Comparison of ENCODE assay signal across 17 cellular contexts in genomic region chr13:35179920-35180663, GRCh38.
DNase-seq lines count a peak whose midpoint lies in the region; ATAC-seq and TF ChIP-seq lines count a peak whose summit lies in the region.
"Had no signal": no experiment of that assay in that cellular context is flagged by ENCODE, and none has a peak within 500 bp of the region (broad histone marks: within the 10 kb centered on the region; RNA-seq: fewer than 3 reads in every experiment).

No MANE protein-coding gene starts in this region.

- peaks cover 6% of the 10 kb centered on the region for H3K9me3 Mint-ChIP-seq in mesothelial cell of epicardium
- H3K9me3 Mint-ChIP-seq: CD8-positive, alpha-beta T cell; HFFc6 had no signal

- no peak overlapping the region for H2AFZ ChIP-seq in SK-N-SH (ENCODE audit: low read depth)

- peaks cover 10% of the 10 kb centered on the region for H3K4me1 Mint-ChIP-seq in mesothelial cell of epicardium
- H3K4me1 Mint-ChIP-seq: CD14-positive monocyte had no signal

- WGBS in SK-N-SH (ENCODE audit: low lambda C conversion rate): 46% methylated on average over 3 of the region's 3 CpGs
- WGBS in right cardiac atrium: 37% methylated on average over 3 of the region's 3 CpGs
- 61 to 70% methylated on average over 3 of the region's 3 CpGs for WGBS in esophagus squamous epithelium, 2 donors

- H3K36me3 Mint-ChIP-seq in mesothelial cell of epicardium: peaks cover 22% of the 10 kb centered on the region
- H3K36me3 Mint-ChIP-seq: CD14-positive monocyte had no signal

- H3K4me1 ChIP-seq in SK-N-SH (ENCODE audit: control insufficient read depth in 1 of 2, insufficient read depth in 2 of 2, low read depth in 1 of 2, low read length in 1 of 2) (peaks cover 0 to 10% of the 10 kb centered on the region in 2 experiments; a peak in 2 of 4 replicates), right cardiac atrium (ENCODE audit: control insufficient read depth, insufficient read depth, low read length) (no peaks in the 10 kb centered on the region), esophagus squamous epithelium (no peaks in the 10 kb centered on the region)
- H3K4me1 ChIP-seq: HAP-1 had no signal

- H3K36me3 ChIP-seq in SK-N-SH (replicated peaks in 1 of 2; ENCODE audit: control insufficient read depth in 1 of 2, insufficient read depth in 2 of 2, low read length in 1 of 2) (peaks cover 10 to 16% of the 10 kb centered on the region in 2 experiments), esophagus squamous epithelium (no peaks in the 10 kb centered on the region)
- H3K36me3 ChIP-seq: HAP-1 had no signal

- H3F3A ChIP-seq in SK-N-SH (replicated peaks; ENCODE audit: insufficient read depth): no peaks in the 10 kb centered on the region

- TF ChIP-seq EP300 in SK-N-SH (IDR thresholded peaks at IDR 0.05; ENCODE audit: borderline replicate concordance in 1 of 2, low read depth in 1 of 2, low read length in 1 of 2): no peak

- no peaks in the 10 kb centered on the region for H3K27me3 ChIP-seq in SK-N-SH (ENCODE audit: insufficient read depth)
- H3K27me3 ChIP-seq in right cardiac atrium (ENCODE audit: control insufficient read depth, insufficient read depth): no peaks in the 10 kb centered on the region
- no peaks in the 10 kb centered on the region for H3K27me3 ChIP-seq in esophagus squamous epithelium

- no peak overlapping the region for H3K4me3 Mint-ChIP-seq in mesothelial cell of epicardium
- H3K4me3 Mint-ChIP-seq: CD14-positive monocyte; CD8-positive, alpha-beta T cell; HFFc6 had no signal

- H3K27me3 Mint-ChIP-seq in mesothelial cell of epicardium (ENCODE audit: low read depth): no peaks in the 10 kb centered on the region

- TF ChIP-seq CTCF in SK-N-SH (IDR thresholded peaks at IDR 0.05) (no peak), mesothelial cell of epicardium (IDR thresholded peaks at IDR 0.05; ENCODE audit: unreplicated experiment) (no peak), esophagus squamous epithelium (IDR thresholded peaks at IDR 0.05) (no peak)

- intact Hi-C loops in left ventricle myocardium superior (cut with micrococcal nuclease): no loop called here
- intact Hi-C loops in right cardiac atrium (cut with DNase I): no loop called here
- intact Hi-C loops in esophagus squamous epithelium (cut with DNase I): no loop called here

- no peaks in the 10 kb centered on the region for H3K9me2 ChIP-seq in SK-N-SH

- no peak overlapping the region for H3K4me2 ChIP-seq in SK-N-SH

- CTCF ChIA-PET in SK-N-SH (lab: Yijun Ruan, JAX): interaction anchor here (0.8 to 1.2 kb wide), 2 partner anchors 15 to 541 kb away, joined by 3 to 4 read pairs; no protein-coding TSS in a partner anchor
- CTCF ChIA-PET in HEK293T (lab: Yijun Ruan, JAX): no interaction called here

- H3K9me3 ChIP-seq in SK-N-SH (no peaks in the 10 kb centered on the region), right cardiac atrium (ENCODE audit: control insufficient read depth, low read length) (no peaks in the 10 kb centered on the region), esophagus squamous epithelium (no peaks in the 10 kb centered on the region)
- H3K9me3 ChIP-seq: HAP-1 had no signal

- H3K27ac ChIP-seq in SK-N-SH (ENCODE audit: low read depth in 2 of 2, low read length in 1 of 2) (peak overlapping the region in 1 of 2 experiments; percentile 73; a peak in 2 of 4 replicates), right cardiac atrium (ENCODE audit: low read length) (no peak overlapping the region), esophagus squamous epithelium (no peak overlapping the region)
- H3K27ac ChIP-seq: 22Rv1, HL-60 had no signal

- peak overlapping the region; percentile 8 for H3K27ac Mint-ChIP-seq in mesothelial cell of epicardium
- H3K27ac Mint-ChIP-seq: CD14-positive monocyte; CD8-positive, alpha-beta T cell had no signal

- TF ChIP-seq RAD21 in SK-N-SH (IDR thresholded peaks at IDR 0.05; ENCODE audit: low read length): no peak

- POLR2A ChIA-PET in SK-N-SH (lab: Yijun Ruan, JAX) (no interaction called here), HEK293T (lab: Yijun Ruan, JAX) (no interaction called here)

- no peak overlapping the region for H3K4me3 ChIP-seq in SK-N-SH (ENCODE audit: low read depth in 2 of 2, low read length in 1 of 2)
- no peak overlapping the region for H3K4me3 ChIP-seq in right cardiac atrium (ENCODE audit: low read length)
- no peak overlapping the region for H3K4me3 ChIP-seq in esophagus squamous epithelium
- H3K4me3 ChIP-seq: HAP-1 had no signal

- H3K79me2 ChIP-seq in SK-N-SH (ENCODE audit: insufficient read depth): no peaks in the 10 kb centered on the region

- no peak for DNase-seq in SK-N-SH
- no peak for DNase-seq in left ventricle myocardium superior
- DNase-seq in right cardiac atrium: no peak
- DNase-seq in mesothelial cell of epicardium (ENCODE audit: low spot score in 2 of 2, unreplicated experiment in 2 of 2): no peak
- DNase-seq in esophagus squamous epithelium (lab: John Stamatoyannopoulos, UW): no peak
- DNase-seq in HEK293T (ENCODE audit: extremely low spot score): no peak
- DNase-seq: CD8-positive, alpha-beta T cell; COR-L47; DMS153; DMS79 treated with DMSO at 0.1 percent for 48 hours had no signal

- ATAC-seq in SK-N-SH treated with all-trans-retinoic acid at 6 μM for 48 hours (peak; percentile 34), left ventricle myocardium superior (peak; percentile 61), right cardiac atrium (no peak), HG03280 (IDR thresholded peaks at IDR 0.05; ENCODE audit: unreplicated experiment) (no peak)
- ATAC-seq: CD8-positive, alpha-beta T cell had no signal

- H3K9ac ChIP-seq in SK-N-SH: no peak overlapping the region

- H4K20me1 ChIP-seq in SK-N-SH (ENCODE audit: insufficient read depth): no peaks in the 10 kb centered on the region

- TF ChIP-seq POLR2A in esophagus squamous epithelium (IDR thresholded peaks at IDR 0.05): no peak

TF ChIP-seq in SK-N-SH treated with all-trans-retinoic acid at 6 μM for 48 hours, 23 proteins besides CTCF, POLR2A, EP300 and RAD21 (continues in another document):
- TF ChIP-seq PATZ1 (CRISPR knock-in tag; IDR thresholded peaks at IDR 0.05; ENCODE audit: borderline replicate concordance): no peak
- TF ChIP-seq RARB (CRISPR knock-in tag; IDR thresholded peaks at IDR 0.05): no peak
- no peak for TF ChIP-seq ZFP3 (CRISPR knock-in tag; IDR thresholded peaks at IDR 0.05)
- TF ChIP-seq ZNF8 (CRISPR knock-in tag; IDR thresholded peaks at IDR 0.05): no peak
- peak; percentile 74 for TF ChIP-seq ISL1 (CRISPR knock-in tag; IDR thresholded peaks at IDR 0.05)

TF ChIP-seq in SK-N-SH, 30 proteins besides CTCF, POLR2A, EP300 and RAD21:
- TF ChIP-seq SIN3A (IDR thresholded peaks at IDR 0.05; ENCODE audit: borderline replicate concordance, low read depth, low read length) (no peak), USF2 (IDR thresholded peaks at IDR 0.05; ENCODE audit: borderline replicate concordance, low read depth, low read length) (no peak), TAF1 (IDR thresholded peaks at IDR 0.05; ENCODE audit: borderline replicate concordance, low read depth, low read length) (no peak), FOXM1 (IDR thresholded peaks at IDR 0.05; ENCODE audit: low read depth) (no peak)

TF ChIP-seq in HEK293T, 16 proteins besides CTCF, POLR2A, EP300 and RAD21:
- TF ChIP-seq BHLHE40 (IDR thresholded peaks at IDR 0.05; ENCODE audit: borderline replicate concordance) (no peak), SP1 (IDR thresholded peaks at IDR 0.05) (no peak), FOXM1 (IDR thresholded peaks at IDR 0.05; ENCODE audit: borderline replicate concordance) (no peak)

Comparison
In these comparisons a context has a peak if more than half of its experiments do, and no peak if none do; other contexts are left out.
1. ATAC-seq: peak in SK-N-SH treated with all-trans-retinoic acid at 6 μM for 48 hours (single experiment) and left ventricle myocardium superior (single experiment); none in right cardiac atrium (0 of 2) and HG03280 (single experiment).